ENCODE assay signal across 24 cellular contexts in the genomic region with DNA sequence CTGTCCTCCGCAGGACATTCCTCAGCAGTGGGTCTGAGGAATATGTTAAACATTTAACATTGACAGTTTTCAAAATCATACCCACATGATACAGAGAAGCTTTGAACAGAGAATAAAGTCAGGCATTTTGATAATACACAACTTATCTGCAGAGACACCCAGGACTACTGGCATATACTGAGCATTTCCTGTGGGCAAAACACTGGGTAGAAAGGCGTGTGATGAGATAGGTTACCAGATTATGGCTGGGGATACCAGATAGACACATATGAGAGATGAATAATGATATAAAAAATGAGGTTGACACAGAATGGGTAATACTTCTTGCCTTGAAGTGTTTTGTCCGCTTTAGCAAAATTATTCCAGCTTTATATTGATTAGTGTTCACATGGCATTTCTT.
"Had no signal": no experiment of that assay in that cellular context is flagged by ENCODE, and none has a peak within 500 bp of the region (broad histone marks: within the 10 kb centered on the region; RNA-seq: fewer than 3 reads in every experiment).

No MANE protein-coding gene starts in this region.

- H3K27ac Mint-ChIP-seq: IgD-negative memory B cell had no signal

- H3K9me3 ChIP-seq: MG63, SK-N-SH had no signal

- H3K36me3 ChIP-seq: MG63 had no signal

- H3K36me3 Mint-ChIP-seq: IgD-negative memory B cell had no signal

- DNase-seq: KBM-7, MG63, NCI-H1092, NCI-H1105 treated with DMSO at 0.1 percent for 48 hours, NCI-H1417 treated with DMSO at 0.1 percent for 48 hours, NCI-H146, NCI-H1694 treated with DMSO at 0.1 percent for 48 hours, NCI-H1930, NCI-H2081, NCI-H2171, NCI-H226, NCI-H446, NCI-H510A, NCI-H524 treated with DMSO at 0.1 percent for 48 hours, NCI-H69, NCI-H774, PC-3, SHP77, SK-N-SH, SW 1271 had no signal

- H3K27me3 ChIP-seq: MG63 had no signal

- H3K9me3 Mint-ChIP-seq: IgD-negative memory B cell had no signal

- H3K4me1 Mint-ChIP-seq: IgD-negative memory B cell had no signal

- H3K27ac ChIP-seq: HL-60, RWPE1 had no signal

- H3K4me3 Mint-ChIP-seq: IgD-negative memory B cell had no signal

- ATAC-seq: Panc1, PC-3 had no signal

- H3K4me3 ChIP-seq: MG63 had no signal
